In genomic region chr4:38523524-38524448, GRCh38 we compare ENCODE assay signal across 9 cellular contexts.
DNase-seq lines count a peak whose midpoint lies in the region; ATAC-seq, FAIRE-seq and TF ChIP-seq lines count a peak whose summit lies in the region.
"Had no signal": no experiment of that assay in that cellular context is flagged by ENCODE, and none has a peak within 500 bp of the region (broad histone marks: within the 10 kb centered on the region; RNA-seq: fewer than 3 reads in every experiment).

No MANE protein-coding gene starts in this region.

- 73% methylated on average over 15 of the region's 16 CpGs for WGBS in HepG2 (ENCODE audit: low lambda C conversion rate)
- WGBS in prostate gland: 91% methylated on average over 16 of the region's 16 CpGs

- TF ChIP-seq CTCF in HepG2 (CRISPR knock-in tag; IDR thresholded peaks at IDR 0.05) (no peak), prostate gland (IDR thresholded peaks at IDR 0.05) (no peak), omental fat pad (IDR thresholded peaks at IDR 0.05) (no peak)

- TF ChIP-seq POLR2A in HepG2 (IDR thresholded peaks at IDR 0.05; ENCODE audit: insufficient read depth in 1 of 2, low read depth in 2 of 2, low read length in 2 of 2): no peak
- TF ChIP-seq POLR2A in prostate gland (IDR thresholded peaks at IDR 0.05): no peak

- no peak for FAIRE-seq in HepG2 (lab: Jason Lieb, UNC)

- H3K36me3 ChIP-seq in HepG2 (replicated peaks in 1 of 2; ENCODE audit: control insufficient read depth in 1 of 2, insufficient read depth in 2 of 2, low read length in 2 of 2) (no peaks in the 10 kb centered on the region), prostate gland (no peaks in the 10 kb centered on the region)

- no TSS peak for BruUV-seq in HepG2 (replicated peaks; lab: Mats Ljungman, UMichigan)

- H3K4me2 ChIP-seq in HepG2 (ENCODE audit: low read depth, low read length): no peak overlapping the region

- H4K20me1 ChIP-seq in HepG2 (ENCODE audit: insufficient read depth, low read length): no peaks in the 10 kb centered on the region

- CTCF ChIA-PET in HepG2 (lab: Yijun Ruan, JAX; ENCODE audit: low intra/inter-chr PET ratio, low total read pairs): no interaction called here

- H3K4me3 ChIP-seq in HepG2 (replicated peaks in 1 of 3; ENCODE audit: insufficient read depth in 1 of 3, low read depth in 2 of 3, low read length in 3 of 3) (no peak overlapping the region), prostate gland (no peak overlapping the region)

- H3K9me3 ChIP-seq in HepG2 (ENCODE audit: low read length): no peaks in the 10 kb centered on the region
- no peaks in the 10 kb centered on the region for H3K9me3 ChIP-seq in prostate gland

- H3K9ac ChIP-seq in HepG2 (ENCODE audit: insufficient read depth, low read depth, low read length): no peak overlapping the region

- TF ChIP-seq RAD21 in HepG2 (CRISPR knock-in tag; IDR thresholded peaks at IDR 0.05): no peak

- H3K79me2 ChIP-seq in HepG2 (ENCODE audit: insufficient read depth, low read length): no peaks in the 10 kb centered on the region

- DNase-seq in Ammon's horn (ENCODE audit: low spot score): peak; percentile 38
- peak; percentile 13 for DNase-seq in activated CD4-positive, alpha-beta T cell treated with anti-CD3 and anti-CD28 coated beads, Interleukin-2, amount 50 U/mL, for 1 hour
- no peak for DNase-seq in HepG2 (ENCODE audit: low spot score)
- DNase-seq in prostate gland (ENCODE audit: low spot score): no peak
- no peak for DNase-seq in DMS79 (lab: John Stamatoyannopoulos, UW)
- no peak for DNase-seq in omental fat pad (ENCODE audit: low spot score)
- DNase-seq: DND-41 had no signal

- H3K27me3 ChIP-seq in HepG2 (ENCODE audit: control insufficient read depth in 1 of 2, insufficient read depth in 2 of 2, low read length in 2 of 2) (no peaks in the 10 kb centered on the region), prostate gland (replicated peaks; ENCODE audit: insufficient read depth) (no peaks in the 10 kb centered on the region)

- intact Hi-C loops in HepG2 (cut with micrococcal nuclease; ENCODE audit: unreplicated experiment): no loop called here
- intact Hi-C loops in prostate gland (cut with DNase I): no loop called here

- in situ Hi-C loops in HepG2 (cut with HindIII; ENCODE audit: extremely low pct_ligation_motif_present, low pct_unique_long_range_greater_than_20kb): no loop called here

- H3K4me1 ChIP-seq in HepG2 (ENCODE audit: insufficient read depth, low read length) (peaks cover 28% of the 10 kb centered on the region), prostate gland (replicated peaks) (no peaks in the 10 kb centered on the region)

- peak; percentile 99 for ATAC-seq in GM19395 (IDR thresholded peaks at IDR 0.05; ENCODE audit: unreplicated experiment)
- peak; percentile 98 for ATAC-seq in HG03439 (IDR thresholded peaks at IDR 0.05; ENCODE audit: unreplicated experiment)
- ATAC-seq in HepG2: no peak
- no peak for ATAC-seq in omental fat pad (ENCODE audit: low FRiP score)

- no peak overlapping the region for H3K27ac ChIP-seq in HepG2 (ENCODE audit: extremely low read length, insufficient read depth, low read length)
- no peak overlapping the region for H3K27ac ChIP-seq in prostate gland

- H2AFZ ChIP-seq in HepG2 (ENCODE audit: low read length): no peak overlapping the region

- POLR2A ChIA-PET in HepG2 (lab: Yijun Ruan, JAX): no interaction called here

- no peak for TF ChIP-seq EP300 in HepG2 (IDR thresholded peaks at IDR 0.05; ENCODE audit: low read depth in 2 of 2, low read length in 2 of 2)
- no peak for TF ChIP-seq EP300 in HepG2 (CRISPR knock-in tag; IDR thresholded peaks at IDR 0.05; ENCODE audit: borderline replicate concordance)

TF ChIP-seq in HepG2, 621 proteins besides CTCF, POLR2A, EP300 and RAD21:
- no peak for TF ChIP-seq TRAFD1 (CRISPR knock-in tag; IDR thresholded peaks at IDR 0.05; ENCODE audit: borderline replicate concordance)
- TF ChIP-seq ATM (IDR thresholded peaks at IDR 0.05; ENCODE audit: borderline replicate concordance): no peak
- no peak for TF ChIP-seq SP2 (CRISPR knock-in tag; IDR thresholded peaks at IDR 0.05)
- no peak for TF ChIP-seq NR2C2 (CRISPR knock-in tag; IDR thresholded peaks at IDR 0.05; ENCODE audit: borderline replicate concordance)
- no peak for TF ChIP-seq BRCA1 (CRISPR knock-in tag; IDR thresholded peaks at IDR 0.05)
- TF ChIP-seq KAT2B (IDR thresholded peaks at IDR 0.05; ENCODE audit: borderline replicate concordance, low read depth, low read length): no peak
- TF ChIP-seq PRDM10 (CRISPR knock-in tag; IDR thresholded peaks at IDR 0.05; ENCODE audit: low read depth): no peak
- no peak for TF ChIP-seq ZNF563 (CRISPR knock-in tag; IDR thresholded peaks at IDR 0.05)
- peak; percentile 56 to 73 for TF ChIP-seq MAFK (conservative IDR thresholded peaks at IDR 0.05 in 1 of 2, IDR thresholded peaks at IDR 0.05 in 1 of 2; ENCODE audit: low read length in 2 of 2)
- TF ChIP-seq CEBPB (IDR thresholded peaks at IDR 0.05; ENCODE audit: borderline replicate concordance, low read depth, low read length): no peak
- TF ChIP-seq MAFF (IDR thresholded peaks at IDR 0.05; ENCODE audit: low read depth, low read length): peak; percentile 50; the same call in 1 of the 2 replicates
- TF ChIP-seq TAF1 (CRISPR knock-in tag; IDR thresholded peaks at IDR 0.05): no peak
- TF ChIP-seq ZFAT (CRISPR knock-in tag; conservative IDR thresholded peaks at IDR 0.05): no peak
- peak; percentile 27 for TF ChIP-seq HNRNPK (IDR thresholded peaks at IDR 0.05; ENCODE audit: low read depth, low read length, poor library complexity, severe bottlenecking)
- TF ChIP-seq KLF16 (CRISPR knock-in tag; IDR thresholded peaks at IDR 0.05): no peak

Comparison
In these comparisons a context has a peak if more than half of its experiments do, and no peak if none do; other contexts are left out.
1. DNase-seq: peak in Ammon's horn (single experiment) and activated CD4-positive, alpha-beta T cell treated with anti-CD3 and anti-CD28 coated beads, Interleukin-2, amount 50 U/mL, for 1 hour (single experiment); none in HepG2 (single experiment), prostate gland (single experiment), DMS79 (single experiment) and omental fat pad (single experiment).
2. ATAC-seq: peak in GM19395 (single experiment) and HG03439 (single experiment); none in HepG2 (single experiment) and omental fat pad (single experiment).